ENCODE assay signal across 8 cellular contexts in the genomic region with DNA sequence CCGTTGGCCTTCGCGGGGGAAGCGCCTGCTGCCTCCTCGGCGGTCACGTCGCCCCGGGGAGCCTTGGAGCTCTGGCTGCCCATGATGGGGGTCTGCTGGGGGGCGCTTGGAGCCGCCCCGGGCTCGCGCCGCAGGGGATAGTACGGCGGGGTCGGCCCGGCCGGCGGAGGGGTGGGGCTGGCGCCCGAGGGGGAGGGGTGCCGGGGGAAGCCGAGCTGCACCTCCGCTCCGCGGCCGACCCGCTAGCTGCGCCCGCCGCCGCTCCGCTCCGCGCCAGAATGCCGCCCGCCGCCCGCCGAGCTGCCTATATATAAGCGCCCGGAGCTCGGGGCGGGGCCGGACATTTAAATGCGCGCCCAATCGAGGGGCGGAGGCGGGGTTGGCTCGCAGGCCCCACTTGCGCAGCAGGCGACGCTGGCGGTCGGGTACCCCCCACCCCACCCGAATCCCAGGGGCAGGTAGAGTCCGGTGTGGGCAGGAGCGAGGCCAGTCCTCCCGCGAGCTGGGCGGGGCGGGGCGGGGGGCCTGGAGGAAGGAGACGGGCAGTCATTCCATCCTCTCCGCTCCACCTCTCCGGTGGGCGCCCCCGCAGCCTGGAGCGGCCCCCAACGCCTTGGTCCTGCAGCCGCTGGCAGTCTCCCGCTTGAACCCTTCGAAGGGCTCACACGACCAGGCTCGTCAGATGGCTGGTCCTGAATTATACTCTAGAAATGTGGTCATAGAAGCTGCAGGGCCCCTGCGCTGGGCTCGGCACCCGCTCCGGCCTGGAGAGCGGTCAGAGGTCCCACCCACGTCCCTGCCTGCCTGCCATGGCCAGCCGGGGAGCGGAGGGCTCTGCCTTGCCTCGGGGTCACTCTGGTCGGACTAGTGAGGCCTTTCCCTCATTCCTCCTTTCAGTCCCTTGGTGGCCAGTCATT. TPM values are rescaled to one million over a fixed set of nuclear protein-coding genes. Genes with fewer than 3 reads are reported as not detected.
A peak's percentile ranks its signal among the peaks of the same experiment; 100 is the strongest.
DNase-seq lines count a peak whose midpoint lies in the region; ATAC-seq, FAIRE-seq and TF ChIP-seq lines count a peak whose summit lies in the region.

A gene with protein sequence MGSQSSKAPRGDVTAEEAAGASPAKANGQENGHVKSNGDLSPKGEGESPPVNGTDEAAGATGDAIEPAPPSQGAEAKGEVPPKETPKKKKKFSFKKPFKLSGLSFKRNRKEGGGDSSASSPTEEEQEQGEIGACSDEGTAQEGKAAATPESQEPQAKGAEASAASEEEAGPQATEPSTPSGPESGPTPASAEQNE (minus strand): TSS at position 283 of the 917 bp plus-strand sequence. CDS start 200 bp downstream, at position 83.

- no peak for TF ChIP-seq CTCF in kidney (IDR thresholded peaks at IDR 0.05; ENCODE audit: borderline replicate concordance, extremely low read depth, insufficient read depth)

- peak within 1 kb of the TSS in 1 of 2 donors; percentile 55 for H3K9ac ChIP-seq in kidney (ENCODE audit: low read length in 2 of 2)

- H3K4me1 ChIP-seq in kidney (ENCODE audit: control insufficient read depth in 1 of 2, insufficient read depth in 1 of 2, low read depth in 1 of 2, low read length in 2 of 2), result peaks cover 0 to 12% of the 10 kb centered on the region in 2 donors

- DNase-seq in NCI-H2107 treated with DMSO at 0.1 percent for 48 hours (lab: John Stamatoyannopoulos, UW; ENCODE audit: unreplicated experiment), result peak; percentile 53
- DNase-seq in activated CD4-positive, CD25-positive, alpha-beta regulatory T cell treated with anti-CD3 and anti-CD28 coated beads, Interleukin-2, amount 50 U/mL, for 16 hours (ENCODE audit: low read depth, low spot score), result peak; percentile 66
- DNase-seq in caudate nucleus (lab: John Stamatoyannopoulos, UW), result peak in 58 of 61 donors; percentile 34 to 87 (median 73)
- peak; percentile 95 for DNase-seq in kidney
- peak; percentile 80 to 83 for DNase-seq in stimulated activated CD4-positive, alpha-beta T cell treated with anti-CD3 and anti-CD28 coated beads, Interleukin-15, amount 100 ng/mL, for 1 hour (ENCODE audit: low read depth in 1 of 2, low spot score in 1 of 2)

- peak; percentile 99 for TF ChIP-seq POLR2A in GM10847 (IDR thresholded peaks at IDR 0.05; ENCODE audit: extremely low read depth, insufficient read length)

- peak within 1 kb of the TSS; percentile 42 to 52 for H3K4me3 ChIP-seq in kidney (ENCODE audit: low read length in 2 of 2)

- no peaks in the 10 kb centered on the region for H3K9me3 ChIP-seq in kidney (ENCODE audit: control insufficient read depth in 1 of 2, low read length in 2 of 2)

- peaks cover 5 to 9% of the 10 kb centered on the region in 2 donors for H3K36me3 ChIP-seq in kidney (ENCODE audit: control insufficient read depth in 1 of 2, insufficient read depth in 2 of 2, low read length in 2 of 2)

- ATAC-seq in HG02759 (IDR thresholded peaks at IDR 0.05; ENCODE audit: unreplicated experiment) (peak; percentile 54), HG03469 (IDR thresholded peaks at IDR 0.05; ENCODE audit: unreplicated experiment) (no peak)

- intact Hi-C loops in kidney (cut with DNase I), result no loop called here

- no peak for FAIRE-seq in kidney (lab: Jason Lieb, UNC)

- H3K27ac ChIP-seq in caudate nucleus (ENCODE audit: low read depth, low read length) (peak within 1 kb of the TSS; percentile 98), kidney (ENCODE audit: low read depth in 2 of 2, low read length in 2 of 2) (no peak within 1 kb of the TSS)

RNA-seq across cellular contexts. Expression of the gene that starts here (rescaled TPM):
- total RNA-seq in kidney, result 58.6 TPM
- polyA plus RNA-seq in kidney (ENCODE audit: insufficient read depth, low read depth, low replicate concordance), result 29.8 TPM
